Comparison of ENCODE assay signal across 12 cellular contexts in genomic region chr2:43340066-43340465, GRCh38.
A peak's percentile ranks its signal among the peaks of the same experiment; 100 is the strongest.
DNase-seq lines count a peak whose midpoint lies in the region; ATAC-seq and TF ChIP-seq lines count a peak whose summit lies in the region.
"Had no signal": no experiment of that assay in that cellular context is flagged by ENCODE, and none has a peak within 500 bp of the region (broad histone marks: within the 10 kb centered on the region; RNA-seq: fewer than 3 reads in every experiment).

No MANE protein-coding gene starts in this region.

- H3K4me3 Mint-ChIP-seq in osteocyte (ENCODE audit: unreplicated experiment): no peak overlapping the region
- H3K4me3 Mint-ChIP-seq: activated naive CD8-positive, alpha-beta T cell had no signal

- no peaks in the 10 kb centered on the region for H3K27me3 ChIP-seq in MG63
- H3K27me3 ChIP-seq in esophagus squamous epithelium: no peaks in the 10 kb centered on the region
- H3K27me3 ChIP-seq: BE2C had no signal

- peak overlapping the region; percentile 55 for H3K27ac Mint-ChIP-seq in osteocyte (ENCODE audit: unreplicated experiment)
- H3K27ac Mint-ChIP-seq: activated naive CD8-positive, alpha-beta T cell had no signal

- no peaks in the 10 kb centered on the region for H3K9me3 ChIP-seq in MG63
- no peaks in the 10 kb centered on the region for H3K9me3 ChIP-seq in esophagus squamous epithelium
- H3K9me3 ChIP-seq: BE2C had no signal

- 85% methylated on average over 2 of the region's 2 CpGs for WGBS in esophagus squamous epithelium, 2 donors

- peaks cover 23 to 70% (median 49%) of the 10 kb centered on the region in 3 donors for H3K4me1 ChIP-seq in esophagus squamous epithelium

- TF ChIP-seq CTCF in esophagus squamous epithelium (IDR thresholded peaks at IDR 0.05): no peak
- TF ChIP-seq CTCF in osteocyte (IDR thresholded peaks at IDR 0.05): no peak

- H3K27ac ChIP-seq in esophagus squamous epithelium: peak overlapping the region; percentile 37 to 85 (median 68)

- H3K4me3 ChIP-seq in MG63 (no peak overlapping the region), esophagus squamous epithelium (no peak overlapping the region)

- ATAC-seq in GM18502 (IDR thresholded peaks at IDR 0.05; ENCODE audit: poor library complexity, unreplicated experiment) (no peak), GM21381 (IDR thresholded peaks at IDR 0.05; ENCODE audit: unreplicated experiment) (no peak)

- no peaks in the 10 kb centered on the region for H3K9me3 Mint-ChIP-seq in osteocyte (ENCODE audit: unreplicated experiment)

- H3K36me3 Mint-ChIP-seq in osteocyte (ENCODE audit: unreplicated experiment): peaks cover 3% of the 10 kb centered on the region

- intact Hi-C loops in esophagus squamous epithelium (cut with DNase I): no loop called here

- H3K27me3 Mint-ChIP-seq in osteocyte (ENCODE audit: unreplicated experiment): no peaks in the 10 kb centered on the region
- H3K27me3 Mint-ChIP-seq: activated naive CD8-positive, alpha-beta T cell had no signal

- peaks cover 77% of the 10 kb centered on the region for H3K4me1 Mint-ChIP-seq in osteocyte (ENCODE audit: unreplicated experiment)

- DNase-seq in AG08395 (ENCODE audit: low spot score) (peak; percentile 84), MG63 (peak; percentile 50), esophagus squamous epithelium (lab: John Stamatoyannopoulos, UW) (no peak), osteocyte (ENCODE audit: extremely low spot score, unreplicated experiment) (no peak), NCI-H748 (lab: John Stamatoyannopoulos, UW; ENCODE audit: unreplicated experiment) (no peak), DMS79 treated with DMSO at 0.1 percent for 48 hours (lab: John Stamatoyannopoulos, UW) (no peak)
- DNase-seq: BE2C, NCI-H2171, small intestine had no signal

- TF ChIP-seq POLR2A in esophagus squamous epithelium (IDR thresholded peaks at IDR 0.05): no peak

- H3K36me3 ChIP-seq in MG63 (peaks cover 2% of the 10 kb centered on the region; the same call in 1 of the 2 replicates), esophagus squamous epithelium (peaks cover 0 to 9% (median 0%) of the 10 kb centered on the region in 3 donors)

Comparison
In these comparisons a context has a peak if more than half of its experiments do, and no peak if none do; other contexts are left out.
1. DNase-seq: peak in AG08395 (single experiment) and MG63 (single experiment); none in esophagus squamous epithelium (single experiment), osteocyte (single experiment), NCI-H748 (single experiment) and DMS79 treated with DMSO at 0.1 percent for 48 hours (single experiment).